1 cellular context compared by ENCODE assay signal in the genomic region with DNA sequence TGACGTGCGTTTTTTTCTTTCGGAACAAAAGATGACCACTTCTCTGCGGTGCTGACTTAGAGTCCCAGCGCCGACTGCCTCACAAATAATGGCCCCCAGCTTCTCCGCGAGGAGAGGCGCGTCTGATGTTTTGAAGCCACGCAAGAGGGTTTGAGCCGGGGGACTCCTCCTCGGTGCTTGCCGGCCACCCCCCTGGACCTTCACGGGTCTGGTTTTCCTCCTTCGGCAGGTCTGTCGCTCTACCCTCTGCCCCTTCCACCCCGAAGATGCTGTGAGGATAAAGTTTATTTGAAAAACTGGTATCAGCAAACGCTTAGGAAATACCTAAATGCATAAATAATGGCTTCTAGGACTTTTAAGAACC.
TF ChIP-seq lines count a peak whose summit lies in the region.

No MANE protein-coding gene starts in this region.

TF ChIP-seq in IMR-90, 13 proteins besides CTCF, POLR2A, EP300 and RAD21:
- TF ChIP-seq RFX5 (IDR thresholded peaks at IDR 0.05; ENCODE audit: low read depth, low read length) (no peak), MXI1 (IDR thresholded peaks at IDR 0.05; ENCODE audit: borderline replicate concordance, low read depth, low read length) (no peak), BHLHE40 (IDR thresholded peaks at IDR 0.05; ENCODE audit: low read depth, low read length) (no peak), MAFK (IDR thresholded peaks at IDR 0.05; ENCODE audit: low read depth, low read length) (no peak), MAZ (IDR thresholded peaks at IDR 0.05; ENCODE audit: borderline replicate concordance, low read depth, low read length) (no peak), FOS (IDR thresholded peaks at IDR 0.05; ENCODE audit: low read depth, low read length) (no peak), RCOR1 (IDR thresholded peaks at IDR 0.05; ENCODE audit: insufficient replicate concordance, low read length) (no peak), SMC3 (IDR thresholded peaks at IDR 0.05; ENCODE audit: low read depth, low read length) (no peak)
- TF ChIP-seq, protein P1, sequence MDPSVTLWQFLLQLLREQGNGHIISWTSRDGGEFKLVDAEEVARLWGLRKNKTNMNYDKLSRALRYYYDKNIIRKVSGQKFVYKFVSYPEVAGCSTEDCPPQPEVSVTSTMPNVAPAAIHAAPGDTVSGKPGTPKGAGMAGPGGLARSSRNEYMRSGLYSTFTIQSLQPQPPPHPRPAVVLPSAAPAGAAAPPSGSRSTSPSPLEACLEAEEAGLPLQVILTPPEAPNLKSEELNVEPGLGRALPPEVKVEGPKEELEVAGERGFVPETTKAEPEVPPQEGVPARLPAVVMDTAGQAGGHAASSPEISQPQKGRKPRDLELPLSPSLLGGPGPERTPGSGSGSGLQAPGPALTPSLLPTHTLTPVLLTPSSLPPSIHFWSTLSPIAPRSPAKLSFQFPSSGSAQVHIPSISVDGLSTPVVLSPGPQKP (IDR thresholded peaks at IDR 0.05; ENCODE audit: borderline replicate concordance, low read depth, low read length), result no peak
- TF ChIP-seq, protein P2, sequence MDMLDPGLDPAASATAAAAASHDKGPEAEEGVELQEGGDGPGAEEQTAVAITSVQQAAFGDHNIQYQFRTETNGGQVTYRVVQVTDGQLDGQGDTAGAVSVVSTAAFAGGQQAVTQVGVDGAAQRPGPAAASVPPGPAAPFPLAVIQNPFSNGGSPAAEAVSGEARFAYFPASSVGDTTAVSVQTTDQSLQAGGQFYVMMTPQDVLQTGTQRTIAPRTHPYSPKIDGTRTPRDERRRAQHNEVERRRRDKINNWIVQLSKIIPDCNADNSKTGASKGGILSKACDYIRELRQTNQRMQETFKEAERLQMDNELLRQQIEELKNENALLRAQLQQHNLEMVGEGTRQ (IDR thresholded peaks at IDR 0.05; ENCODE audit: low read depth, low read length), result no peak
